ENCODE assay signal across 7 cellular contexts in the genomic region with DNA sequence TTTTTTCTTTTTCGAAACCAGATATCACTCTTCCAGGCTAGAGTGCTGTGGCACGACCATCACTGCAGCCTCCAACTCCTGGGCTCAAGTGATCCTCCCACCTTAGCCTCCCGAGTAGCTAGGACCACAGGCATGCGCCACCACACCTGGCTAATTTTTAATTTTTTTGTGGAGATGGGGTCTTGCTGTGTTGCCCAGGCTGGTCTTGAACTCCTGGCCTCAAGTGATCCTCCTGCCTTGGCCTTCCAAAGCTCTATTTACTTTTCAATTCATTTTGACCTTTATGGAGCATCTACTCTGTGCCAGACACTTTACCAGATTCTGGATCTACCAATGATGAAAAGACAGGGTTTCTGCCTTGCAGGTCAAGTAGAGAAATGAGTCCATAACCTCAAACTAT.
A peak's percentile ranks its signal among the peaks of the same experiment; 100 is the strongest.
DNase-seq lines count a peak whose midpoint lies in the region; ATAC-seq, FAIRE-seq and TF ChIP-seq lines count a peak whose summit lies in the region.
"Not testable (repeated sequence)": the region's sequence is repeated elsewhere in the genome, so short reads cannot be mapped to it uniquely, and the experiment has no call there.

No MANE protein-coding gene starts in this region.

- H2AFZ ChIP-seq in neural progenitor cell (replicated peaks) = not testable (repeated sequence)

- not testable (repeated sequence) for ATAC-seq in T-helper 17 cell; central memory CD8-positive, alpha-beta T cell (replicated peaks; ENCODE audit: extremely low read depth, poor library complexity, severe bottlenecking)

- not testable (repeated sequence) for H4K20me1 ChIP-seq in neural progenitor cell (ENCODE audit: low read depth)

- not testable (repeated sequence) for H3K79me2 ChIP-seq in mesendoderm (ENCODE audit: control insufficient read depth, insufficient read depth, low read length); neural progenitor cell (ENCODE audit: low read depth)

- not testable (repeated sequence) for H3K4ac ChIP-seq in mesendoderm (ENCODE audit: low read depth, low read length)

- peak overlapping the region; percentile 47 for H3K56ac ChIP-seq in mesendoderm (ENCODE audit: low read length)

- not testable (repeated sequence) for H2BK15ac ChIP-seq in mesendoderm (replicated peaks; ENCODE audit: low read depth)

- not testable (repeated sequence) for H3K18ac ChIP-seq in mesendoderm (ENCODE audit: low read length)

- not testable (repeated sequence) for H3K4me1 Mint-ChIP-seq in T-helper 17 cell; activated naive CD4-positive, alpha-beta T cell treated with anti-CD3 and anti-CD28 coated beads, Interleukin-2, amount 50 U/mL, for 24 hours; central memory CD8-positive, alpha-beta T cell; glutamatergic neuron (ENCODE audit: low read depth, unreplicated experiment)
- H3K4me1 Mint-ChIP-seq in neural progenitor cell = peaks cover 55% of the 10 kb centered on the region

- not testable (repeated sequence) for TF ChIP-seq POLR2A in GM12891 (IDR thresholded peaks at IDR 0.05; ENCODE audit: low read depth, low read length)

- not testable (repeated sequence) for H2BK5ac ChIP-seq in mesendoderm (ENCODE audit: low read length)

- not testable (repeated sequence) for H3K4me3 ChIP-seq in mesendoderm (ENCODE audit: low read length); neural progenitor cell

- not testable (repeated sequence) for H3K36me3 ChIP-seq in mesendoderm (ENCODE audit: control insufficient read depth, insufficient read depth, low read length); neural progenitor cell

- H3K27me3 Mint-ChIP-seq in T-helper 17 cell = peaks cover 79% of the 10 kb centered on the region
- H3K27me3 Mint-ChIP-seq in activated naive CD4-positive, alpha-beta T cell treated with anti-CD3 and anti-CD28 coated beads, Interleukin-2, amount 50 U/mL, for 24 hours = peaks cover 34% of the 10 kb centered on the region
- peaks cover 74% of the 10 kb centered on the region for H3K27me3 Mint-ChIP-seq in central memory CD8-positive, alpha-beta T cell
- peaks cover 14% of the 10 kb centered on the region for H3K27me3 Mint-ChIP-seq in glutamatergic neuron (ENCODE audit: unreplicated experiment)
- H3K27me3 Mint-ChIP-seq in neural progenitor cell (ENCODE audit: insufficient read depth, low read depth) = peaks cover 11% of the 10 kb centered on the region

- H3K9ac ChIP-seq in mesendoderm (ENCODE audit: low read length); neural progenitor cell: not testable (repeated sequence)

- peak overlapping the region; percentile 90 for H2AK5ac ChIP-seq in mesendoderm (ENCODE audit: low read length)

- not testable (repeated sequence) for H3K79me1 ChIP-seq in mesendoderm (ENCODE audit: low read length)

- H3K36me3 Mint-ChIP-seq in T-helper 17 cell (ENCODE audit: low read depth); activated naive CD4-positive, alpha-beta T cell treated with anti-CD3 and anti-CD28 coated beads, Interleukin-2, amount 50 U/mL, for 24 hours; central memory CD8-positive, alpha-beta T cell (ENCODE audit: insufficient read depth); glutamatergic neuron (ENCODE audit: unreplicated experiment); neural progenitor cell: not testable (repeated sequence)

- H3F3A ChIP-seq in neural progenitor cell (ENCODE audit: low read depth) = peaks cover 13% of the 10 kb centered on the region

- not testable (repeated sequence) for H3K4me2 ChIP-seq in mesendoderm (ENCODE audit: low read length)
- peak overlapping the region; percentile 66 for H3K4me2 ChIP-seq in neural progenitor cell

- H4K5ac ChIP-seq in mesendoderm (ENCODE audit: low read length) = not testable (repeated sequence)

- TF ChIP-seq CTCF in glutamatergic neuron (IDR thresholded peaks at IDR 0.05; ENCODE audit: partially characterized antibody, unreplicated experiment); neural progenitor cell (IDR thresholded peaks at IDR 0.05): not testable (repeated sequence)

- not testable (repeated sequence) for H3K9me3 ChIP-seq in T-helper 17 cell (ENCODE audit: control insufficient read depth, low read length, poor library complexity, severe bottlenecking); neural progenitor cell (ENCODE audit: low read depth)

- FAIRE-seq in GM12891 (lab: Jason Lieb, UNC) = peak; percentile 26

- not testable (repeated sequence) for H3K4me1 ChIP-seq in mesendoderm (ENCODE audit: control insufficient read depth, low read depth, low read length)
- H3K4me1 ChIP-seq in neural progenitor cell = peaks cover 22% of the 10 kb centered on the region

- not testable (repeated sequence) for H2BK120ac ChIP-seq in mesendoderm (ENCODE audit: low read depth, low read length)

- H3K27ac Mint-ChIP-seq in T-helper 17 cell; activated naive CD4-positive, alpha-beta T cell treated with anti-CD3 and anti-CD28 coated beads, Interleukin-2, amount 50 U/mL, for 24 hours; central memory CD8-positive, alpha-beta T cell (ENCODE audit: low read depth); glutamatergic neuron (ENCODE audit: unreplicated experiment): not testable (repeated sequence)
- peak overlapping the region; percentile 80 for H3K27ac Mint-ChIP-seq in neural progenitor cell

- H3K4me3 Mint-ChIP-seq in T-helper 17 cell (peak overlapping the region; percentile 12), glutamatergic neuron (ENCODE audit: unreplicated experiment) (peak overlapping the region; percentile 30)
- H3K4me3 Mint-ChIP-seq in activated naive CD4-positive, alpha-beta T cell treated with anti-CD3 and anti-CD28 coated beads, Interleukin-2, amount 50 U/mL, for 24 hours = peak overlapping the region; percentile 30
- H3K4me3 Mint-ChIP-seq in central memory CD8-positive, alpha-beta T cell = peak overlapping the region; percentile 2
- H3K4me3 Mint-ChIP-seq in neural progenitor cell = not testable (repeated sequence)

- DNase-seq in GM12891 (ENCODE audit: insufficient read length, low spot score); T-helper 17 cell; central memory CD8-positive, alpha-beta T cell (ENCODE audit: low spot score in 2 of 2); glutamatergic neuron; mesendoderm; neural progenitor cell (ENCODE audit: low spot score): not testable (repeated sequence)

- WGBS in mesendoderm (ENCODE audit: extremely low coverage, insufficient coverage, low lambda C conversion rate) = no CpG with 5 or more reads among the region's 4 CpGs

- H3K9me3 Mint-ChIP-seq in activated naive CD4-positive, alpha-beta T cell treated with anti-CD3 and anti-CD28 coated beads, Interleukin-2, amount 50 U/mL, for 24 hours; central memory CD8-positive, alpha-beta T cell; glutamatergic neuron (ENCODE audit: unreplicated experiment); neural progenitor cell: not testable (repeated sequence)

- H4K8ac ChIP-seq in mesendoderm (ENCODE audit: low read depth, low read length) = not testable (repeated sequence)

- H3K23ac ChIP-seq in mesendoderm (ENCODE audit: low read length) = not testable (repeated sequence)

- not testable (repeated sequence) for H3K27ac ChIP-seq in mesendoderm (ENCODE audit: low read depth, low read length); neural progenitor cell

- H3K27me3 ChIP-seq in mesendoderm (ENCODE audit: insufficient read depth, low read length, poor library complexity) = not testable (repeated sequence)
- H3K27me3 ChIP-seq in neural progenitor cell = peaks cover 39% of the 10 kb centered on the region
